17 cellular contexts compared by ENCODE assay signal in genomic region chr7:121126201-121126600, GRCh38.
A peak's percentile ranks its signal among the peaks of the same experiment; 100 is the strongest.
DNase-seq lines count a peak whose midpoint lies in the region; ATAC-seq, FAIRE-seq and TF ChIP-seq lines count a peak whose summit lies in the region.
"Had no signal": no experiment of that assay in that cellular context is flagged by ENCODE, and none has a peak within 500 bp of the region (broad histone marks: within the 10 kb centered on the region; RNA-seq: fewer than 3 reads in every experiment).

No MANE protein-coding gene starts in this region.

- H3K36me3 ChIP-seq in K562 (ENCODE audit: control insufficient read depth, insufficient read depth, low read length) (peaks cover 95% of the 10 kb centered on the region), kidney (ENCODE audit: control insufficient read depth in 1 of 2, insufficient read depth in 2 of 2, low read length in 2 of 2) (no peaks in the 10 kb centered on the region), uterus (no peaks in the 10 kb centered on the region)
- H3K36me3 ChIP-seq: BE2C, BLaER1 had no signal

- intact Hi-C loops in K562 (cut with micrococcal nuclease) (loop anchor here (5.0 kb wide), 1 partner anchor 211 kb away; no protein-coding TSS in a partner anchor), kidney (cut with DNase I) (no loop called here), uterus (cut with DNase I; ENCODE audit: low total_unique reads) (no loop called here)

- peaks cover 3% of the 10 kb centered on the region for H3K9me1 ChIP-seq in K562 (ENCODE audit: control insufficient read depth, insufficient read depth, low read length)

- H3K4me3 ChIP-seq in K562 (no peak overlapping the region), kidney (ENCODE audit: low read length in 2 of 2) (no peak overlapping the region), uterus (no peak overlapping the region)
- H3K4me3 ChIP-seq: BLaER1 had no signal

- H3K4me2 ChIP-seq in K562 (ENCODE audit: insufficient read depth, low read length) = no peak overlapping the region

- H3K9me3 ChIP-seq in K562 (replicated peaks; ENCODE audit: control insufficient read depth, insufficient read depth, low read depth, low read length) (no peaks in the 10 kb centered on the region), kidney (ENCODE audit: control insufficient read depth in 1 of 2, low read length in 2 of 2) (no peaks in the 10 kb centered on the region), uterus (no peaks in the 10 kb centered on the region)
- H3K9me3 ChIP-seq: BE2C, BLaER1 had no signal

- ATAC-seq in K562 = no peak

- WGBS in K562 (ENCODE audit: insufficient coverage, low coverage, missing lambda C conversion rate) = 100% methylated on average over 1 of the region's 1 CpG

- no peaks in the 10 kb centered on the region for H4K20me1 ChIP-seq in K562 (replicated peaks; ENCODE audit: control insufficient read depth, insufficient read depth, low read length)
- H4K20me1 ChIP-seq: BLaER1 had no signal

- no peak overlapping the region for H3K9ac ChIP-seq in K562 (ENCODE audit: insufficient read depth in 1 of 2, low read depth in 2 of 2, low read length in 2 of 2)
- H3K9ac ChIP-seq in kidney (ENCODE audit: low read length in 2 of 2) = no peak overlapping the region
- H3K9ac ChIP-seq: BLaER1 had no signal

- FAIRE-seq in K562 (lab: Jason Lieb, UNC) (no peak), kidney (lab: Jason Lieb, UNC) (peak; percentile 35)
- FAIRE-seq: GM12891 had no signal

- H3K4me1 ChIP-seq in K562 (replicated peaks in 1 of 2; ENCODE audit: control insufficient read depth in 2 of 2, insufficient read depth in 2 of 2, low read length in 2 of 2) = no peaks in the 10 kb centered on the region
- no peaks in the 10 kb centered on the region for H3K4me1 ChIP-seq in kidney (ENCODE audit: control insufficient read depth in 1 of 2, insufficient read depth in 1 of 2, low read depth in 1 of 2, low read length in 2 of 2)
- H3K4me1 ChIP-seq in uterus = no peaks in the 10 kb centered on the region
- H3K4me1 ChIP-seq: BE2C had no signal

- peaks cover 32% of the 10 kb centered on the region; the same call in 2 of the 3 replicates for H3K79me2 ChIP-seq in K562 (ENCODE audit: control insufficient read depth, insufficient read depth, low read length)

- no TSS peak for BruUV-seq in K562 (replicated peaks; lab: Mats Ljungman, UMichigan)

- no peak overlapping the region for H2AFZ ChIP-seq in K562 (ENCODE audit: low read depth, low read length)

- in situ Hi-C loops in K562 (cut with MboI) = no loop called here

- TF ChIP-seq EP300 in K562 (IDR thresholded peaks at IDR 0.05; ENCODE audit: low read length) = no peak

- H3K27ac ChIP-seq in K562 (ENCODE audit: extremely low read depth, low read depth, low read length) = no peak overlapping the region
- H3K27ac ChIP-seq in kidney (ENCODE audit: low read depth in 2 of 2, low read length in 2 of 2) = no peak overlapping the region
- H3K27ac ChIP-seq in uterus = no peak overlapping the region
- H3K27ac ChIP-seq: BLaER1 had no signal

- POLR2A ChIA-PET in K562 (lab: Yijun Ruan, JAX) = interaction anchor here (0.6 kb wide), 1 partner anchor 136 kb away, joined by 3 read pairs; no protein-coding TSS in a partner anchor

- CTCF ChIA-PET in K562 (lab: Yijun Ruan, JAX; ENCODE audit: low intra/inter-chr PET ratio) = interaction anchor here (0.5 to 1.9 kb wide), 3 partner anchors 177 to 868 kb away, joined by 3 to 10 read pairs (median 6); no protein-coding TSS in a partner anchor

- TF ChIP-seq POLR2A in K562 (conservative IDR thresholded peaks at IDR 0.05) (no peak), uterus (IDR thresholded peaks at IDR 0.05) (no peak)

- TF ChIP-seq CTCF in K562 (IDR thresholded peaks at IDR 0.05 in 2 of 3, conservative IDR thresholded peaks at IDR 0.05 in 1 of 3; ENCODE audit: insufficient read depth in 2 of 3, low read depth in 1 of 3, low read length in 3 of 3) (no peak), kidney (IDR thresholded peaks at IDR 0.05; ENCODE audit: borderline replicate concordance, extremely low read depth, insufficient read depth) (no peak), uterus (IDR thresholded peaks at IDR 0.05) (no peak)

- H3K27me3 ChIP-seq in K562 (ENCODE audit: control insufficient read depth in 2 of 2, insufficient read depth in 2 of 2, low read length in 2 of 2) (no peaks in the 10 kb centered on the region), uterus (no peaks in the 10 kb centered on the region)
- H3K27me3 ChIP-seq: BE2C, BLaER1 had no signal

- TF ChIP-seq RAD21 in K562 (CRISPR knock-in tag; conservative IDR thresholded peaks at IDR 0.05 in 1 of 2, IDR thresholded peaks at IDR 0.05 in 1 of 2) = no peak

- no peak for DNase-seq in K562 (ENCODE audit: extremely low read depth in 1 of 4, low spot score in 3 of 4)
- DNase-seq in kidney = no peak
- DNase-seq in islet precursor cell = no peak
- no peak for DNase-seq in uterus
- no peak for DNase-seq in EL
- DNase-seq: 8988T; BE2C; C1 segment of cervical spinal cord; CD4-positive, alpha-beta memory T cell; CD4-positive, CD25-positive, alpha-beta regulatory T cell; CD8-positive, alpha-beta memory T cell; COR-L47; DMS79; DND-41; GF-D8 had no signal

TF ChIP-seq in K562, 482 proteins besides CTCF, POLR2A, EP300 and RAD21:
- TF ChIP-seq SLC30A9 (CRISPR knock-in tag; IDR thresholded peaks at IDR 0.05) (no peak), FOXK1 (CRISPR knock-in tag; IDR thresholded peaks at IDR 0.05; ENCODE audit: borderline replicate concordance) (no peak), SRSF1 (IDR thresholded peaks at IDR 0.05; ENCODE audit: low read depth, low read length) (peak; percentile 60; the same call in 1 of the 2 replicates), PCBP2 (IDR thresholded peaks at IDR 0.05; ENCODE audit: low read depth, low read length, poor library complexity, severe bottlenecking) (peak; percentile 83)
TF ChIP-seq in K562: peak in this region for 2.
